16 cellular contexts compared by ENCODE assay signal in genomic region chr2:171814883-171815282, GRCh38.
DNase-seq lines count a peak whose midpoint lies in the region; FAIRE-seq and TF ChIP-seq lines count a peak whose summit lies in the region.
"Had no signal": no experiment of that assay in that cellular context is flagged by ENCODE, and none has a peak within 500 bp of the region (broad histone marks: within the 10 kb centered on the region; RNA-seq: fewer than 3 reads in every experiment).

No MANE protein-coding gene starts in this region.

- H3K27ac ChIP-seq in VCaP: peak overlapping the region; percentile 28; the same call in 1 of the 2 replicates
- H3K27ac ChIP-seq: spleen had no signal

- DNase-seq in NCI-H1930 (lab: John Stamatoyannopoulos, UW) (peak; percentile 70 to 72), pons (ENCODE audit: low spot score) (peak; percentile 12), NCI-H1105 treated with DMSO at 0.1 percent for 48 hours (lab: John Stamatoyannopoulos, UW) (no peak), OCI-M1 (lab: John Stamatoyannopoulos, UW) (no peak), HCEC 1CT (no peak)
- DNase-seq: activated CD4-positive, alpha-beta T cell treated with anti-CD3 and anti-CD28 coated beads for 36 hours; CD8-positive, alpha-beta T cell; DND-41; mucosa of descending colon; spleen; stimulated activated CD4-positive, alpha-beta T cell treated with anti-CD3 and anti-CD28 coated beads, Interleukin-4, amount 100 ng/mL, for 24 hours; SW 1271; trophoblast cell had no signal

- no peak for TF ChIP-seq CTCF in VCaP (conservative IDR thresholded peaks at IDR 0.05)

- FAIRE-seq in G401.6 (lab: Jason Lieb, UNC): peak; percentile 28
- FAIRE-seq: colon had no signal

Comparison
In these comparisons a context has a peak if more than half of its experiments do, and no peak if none do; other contexts are left out.
1. DNase-seq: peak in NCI-H1930 (2 of 2) and pons (single experiment); none in NCI-H1105 treated with DMSO at 0.1 percent for 48 hours (single experiment), OCI-M1 (single experiment) and HCEC 1CT (single experiment).